In genomic region chr15:42921049-42921731, GRCh38 we compare ENCODE assay signal across 8 cellular contexts. TPM values are rescaled to one million over a fixed set of nuclear protein-coding genes. Genes with fewer than 3 reads are reported as not detected.
DNase-seq lines count a peak whose midpoint lies in the region; ATAC-seq and TF ChIP-seq lines count a peak whose summit lies in the region.

No MANE protein-coding gene starts in this region.

- H3K27ac Mint-ChIP-seq in activated T-cell treated with anti-CD3 and anti-CD28 coated beads, Interleukin-2, amount 50 U/mL, for 72 hours, result peak overlapping the region; percentile 97

- H3K79me2 ChIP-seq in MM.1S (ENCODE audit: low read length), result peaks cover 2% of the 10 kb centered on the region; the same call in 1 of the 2 replicates

- peaks cover 0 to 2% of the 10 kb centered on the region in 2 donors for H3K36me3 Mint-ChIP-seq in activated T-cell treated with anti-CD3 and anti-CD28 coated beads, Interleukin-2, amount 50 U/mL, for 72 hours (ENCODE audit: insufficient read depth in 2 of 2)

- no peak overlapping the region for H3K14ac ChIP-seq in neuronal stem cell (ENCODE audit: low read length)

- H3K9ac ChIP-seq in MM.1S (ENCODE audit: low read length) (peak overlapping the region; percentile 16; the same call in 1 of the 2 replicates), neuronal stem cell (ENCODE audit: low read depth, low read length, poor library complexity) (no peak overlapping the region)

- peaks cover 5% of the 10 kb centered on the region for H3K79me1 ChIP-seq in neuronal stem cell (ENCODE audit: low read depth, low read length)

- no peaks in the 10 kb centered on the region for H4K20me1 ChIP-seq in MM.1S (ENCODE audit: insufficient read depth, low read length)

- H3K4me1 ChIP-seq in MM.1S (ENCODE audit: low read length), result peaks cover 7% of the 10 kb centered on the region; the same call in 1 of the 2 replicates
- H3K4me1 ChIP-seq in neuronal stem cell (ENCODE audit: control insufficient read depth in 2 of 2, insufficient read depth in 1 of 2, low read depth in 1 of 2, low read length in 2 of 2), result peaks cover 7 to 8% of the 10 kb centered on the region in 2 donors
- peaks cover 6 to 22% (median 9%) of the 10 kb centered on the region in 4 donors for H3K4me1 ChIP-seq in transverse colon

- intact Hi-C loops in transverse colon (cut with DNase I; ENCODE audit: low total_unique reads), result no loop called here

- H2BK15ac ChIP-seq in neuronal stem cell (ENCODE audit: low read length), result no peak overlapping the region

- no peaks in the 10 kb centered on the region for H3K9me3 ChIP-seq in MM.1S (replicated peaks; ENCODE audit: insufficient read depth, low read length)
- H3K9me3 ChIP-seq in neuronal stem cell (replicated peaks in 1 of 2; ENCODE audit: control insufficient read depth in 2 of 2, insufficient read depth in 1 of 2, low read depth in 1 of 2, low read length in 2 of 2), result no peaks in the 10 kb centered on the region
- H3K9me3 ChIP-seq in transverse colon, result no peaks in the 10 kb centered on the region

- H4K8ac ChIP-seq in neuronal stem cell (ENCODE audit: low read depth, low read length), result no peak overlapping the region

- TF ChIP-seq EP300 in transverse colon (IDR thresholded peaks at IDR 0.05; ENCODE audit: low read depth), result no peak

- no peaks in the 10 kb centered on the region for H3K9me2 ChIP-seq in MM.1S (replicated peaks; ENCODE audit: insufficient read depth, low read length)

- peak overlapping the region; percentile 75 for H3K4me2 ChIP-seq in MM.1S (ENCODE audit: low read depth, low read length)
- peak overlapping the region; percentile 84 for H3K4me2 ChIP-seq in neuronal stem cell (ENCODE audit: insufficient read depth, low read length, poor library complexity, severe bottlenecking)

- no peak overlapping the region for H2AK5ac ChIP-seq in neuronal stem cell (ENCODE audit: low read depth, low read length)

- TF ChIP-seq CTCF in MM.1S (IDR thresholded peaks at IDR 0.05; ENCODE audit: low read length) (no peak), transverse colon (IDR thresholded peaks at IDR 0.05) (peak in 2 of 5 experiments; percentile 41 to 43)

- no peaks in the 10 kb centered on the region for H3K9me3 Mint-ChIP-seq in activated T-cell treated with anti-CD3 and anti-CD28 coated beads, Interleukin-2, amount 50 U/mL, for 72 hours

- TF ChIP-seq POLR2A in GM10847 (IDR thresholded peaks at IDR 0.05; ENCODE audit: extremely low read depth, insufficient read length) (peak; percentile 8), transverse colon (IDR thresholded peaks at IDR 0.05) (no peak)

- H2BK120ac ChIP-seq in neuronal stem cell (ENCODE audit: low read depth, low read length), result no peak overlapping the region

- H3K27ac ChIP-seq in MM.1S (ENCODE audit: low read length) (no peak overlapping the region), neuronal stem cell (replicated peaks; ENCODE audit: low read length) (no peak overlapping the region), transverse colon (peak overlapping the region; percentile 70 to 96 (median 93))

- H3F3A ChIP-seq in MM.1S (ENCODE audit: insufficient read depth, low read length), result peaks cover 5% of the 10 kb centered on the region; the same call in 1 of the 2 replicates

- H3K27me3 Mint-ChIP-seq in activated T-cell treated with anti-CD3 and anti-CD28 coated beads, Interleukin-2, amount 50 U/mL, for 72 hours (ENCODE audit: low read depth), result no peaks in the 10 kb centered on the region

- peak; percentile 31 to 35 for ATAC-seq in activated T-cell treated with anti-CD3 and anti-CD28 coated beads, Interleukin-2, amount 50 U/mL, for 72 hours (replicated peaks in 1 of 2)

- no peak overlapping the region for H2BK5ac ChIP-seq in neuronal stem cell (ENCODE audit: low read length)

- H3K4me1 Mint-ChIP-seq in activated T-cell treated with anti-CD3 and anti-CD28 coated beads, Interleukin-2, amount 50 U/mL, for 72 hours (ENCODE audit: low read depth), result peaks cover 36% of the 10 kb centered on the region

- DNase-seq in MM.1S (peak; percentile 39), fibroblast of peridontal ligament (ENCODE audit: extremely low read depth) (peak; percentile 27), neuronal stem cell (ENCODE audit: low spot score) (peak; percentile 12), transverse colon (peak; percentile 34), DMS79 (lab: John Stamatoyannopoulos, UW) (no peak), NCI-H2171 treated with DMSO at 0.1 percent for 48 hours (lab: John Stamatoyannopoulos, UW) (no peak)
- peak; percentile 50 to 52 for DNase-seq in activated T-cell treated with anti-CD3 and anti-CD28 coated beads, Interleukin-2, amount 50 U/mL, for 72 hours

- no peak overlapping the region for H3K4ac ChIP-seq in neuronal stem cell (ENCODE audit: low read length)

- H3K4me3 Mint-ChIP-seq in activated T-cell treated with anti-CD3 and anti-CD28 coated beads, Interleukin-2, amount 50 U/mL, for 72 hours, result peak overlapping the region; percentile 89 to 98

- no peaks in the 10 kb centered on the region for H3K27me3 ChIP-seq in MM.1S (replicated peaks; ENCODE audit: insufficient read depth, low read length)
- no peaks in the 10 kb centered on the region for H3K27me3 ChIP-seq in neuronal stem cell (ENCODE audit: control insufficient read depth in 3 of 3, insufficient read depth in 3 of 3, low read depth in 1 of 3, low read length in 3 of 3)
- no peaks in the 10 kb centered on the region for H3K27me3 ChIP-seq in transverse colon

- no CpG with 5 or more reads among the region's 36 CpGs for WGBS in neuronal stem cell (ENCODE audit: extremely low coverage in 2 of 2, insufficient read length in 2 of 2, insufficient replicate concordance in 1 of 2), 2 donors
- 1% methylated on average over 36 of the region's 36 CpGs; no CpG with 5 or more reads in 1 of the 2 donors for WGBS in transverse colon (ENCODE audit: low coverage in 1 of 2), 2 donors

- H3K36me3 ChIP-seq in MM.1S (replicated peaks; ENCODE audit: insufficient read depth, low read length), result no peaks in the 10 kb centered on the region
- no peaks in the 10 kb centered on the region for H3K36me3 ChIP-seq in neuronal stem cell (replicated peaks in 1 of 2; ENCODE audit: control insufficient read depth in 2 of 2, insufficient read depth in 2 of 2, low read length in 2 of 2)
- no peaks in the 10 kb centered on the region for H3K36me3 ChIP-seq in transverse colon

- H2BK12ac ChIP-seq in neuronal stem cell (ENCODE audit: low read length), result no peak overlapping the region

- no peak overlapping the region for H3K18ac ChIP-seq in neuronal stem cell (ENCODE audit: low read length)

- H2AFZ ChIP-seq in MM.1S (ENCODE audit: low read length), result peak overlapping the region; percentile 89
- H2AFZ ChIP-seq in neuronal stem cell (ENCODE audit: low read length), result peak overlapping the region; percentile 92

- no peak overlapping the region for H3K23ac ChIP-seq in neuronal stem cell (ENCODE audit: low read depth, low read length, poor library complexity)

- H3K4me3 ChIP-seq in MM.1S (ENCODE audit: low read length), result peak overlapping the region; percentile 68
- H3K4me3 ChIP-seq in neuronal stem cell (ENCODE audit: low read length in 2 of 2), result peak overlapping the region; percentile 75 to 84
- H3K4me3 ChIP-seq in transverse colon, result peak overlapping the region; percentile 50 to 98 (median 90)

- no peak overlapping the region for H4K91ac ChIP-seq in neuronal stem cell (ENCODE audit: low read depth, low read length, poor library complexity)

- in situ Hi-C loops in transverse colon (cut with MboI; ENCODE audit: low pct_ligation_motif_present in 1 of 4, low pct_unique_long_range_greater_than_20kb in 1 of 4, low sequenced_read_pairs in 3 of 4), result loop anchor here (10.0 to 25.0 kb wide), 3 partner anchors 184 to 216 kb away; partner anchors contain the start of gene CDAN1 (in 3 of the 4)

RNA-seq across cellular contexts. Expression of gene TTBK2, which starts 0.6 kb away (rescaled TPM):
- total RNA-seq in activated T-cell treated with anti-CD3 and anti-CD28 coated beads, Interleukin-2, amount 50 U/mL, for 72 hours, result 10 to 100 TPM; 23.4 to 23.7 TPM
- 9.4 TPM for polyA plus RNA-seq in neuronal stem cell (2013, experiment 1 of 2)
- 9.3 TPM for polyA plus RNA-seq in neuronal stem cell (2013, experiment 2 of 2)
- total RNA-seq in transverse colon, result 10 to 100 TPM in 3 of 4 donors, 1 to 10 TPM in 1; 7.9 to 78.2 (median 18.2) TPM

Comparison
In these comparisons a context has a peak if more than half of its experiments do, and no peak if none do; other contexts are left out.
1. DNase-seq: peak in MM.1S (single experiment), activated T-cell treated with anti-CD3 and anti-CD28 coated beads, Interleukin-2, amount 50 U/mL, for 72 hours (2 of 2), fibroblast of peridontal ligament (single experiment), neuronal stem cell (single experiment) and transverse colon (single experiment); none in DMS79 (single experiment) and NCI-H2171 treated with DMSO at 0.1 percent for 48 hours (single experiment).
2. H3K27ac ChIP-seq: peak in transverse colon (4 of 4); none in MM.1S (single experiment) and neuronal stem cell (single experiment).
3. Peak in every context shown above with its lines, with median percentiles within 50 percentile points of each other: H3K4me3 ChIP-seq.